8 cellular contexts compared by ENCODE assay signal in genomic region chr17:75405365-75406221, GRCh38. TPM values are rescaled to one million over a fixed set of nuclear protein-coding genes. Genes with fewer than 3 reads are reported as not detected.
DNase-seq lines count a peak whose midpoint lies in the region; ATAC-seq and TF ChIP-seq lines count a peak whose summit lies in the region.

GRB2 (minus strand) TSS chr17:75405678; CDS start chr17:75393628, 12,050 bp downstream.

- DNase-seq in AG10803 (ENCODE audit: low read depth) (peak; percentile 94), GM19238 (ENCODE audit: insufficient read length, low spot score) (peak; percentile 97), NCI-H524 (lab: John Stamatoyannopoulos, UW) (peak; percentile 99 to 100), chondrocyte (ENCODE audit: low spot score) (peak; percentile 99), kidney epithelial cell (ENCODE audit: low read depth) (peak; percentile 77)
- DNase-seq in activated CD4-positive, alpha-beta T cell treated with anti-CD3 and anti-CD28 coated beads for 36 hours = peak; percentile 100
- peak; percentile 100 for DNase-seq in stimulated activated CD4-positive, alpha-beta T cell treated with anti-CD3 and anti-CD28 coated beads, Interleukin-15, amount 100 ng/mL, for 24 hours

- no peaks in the 10 kb centered on the region for H3K27me3 Mint-ChIP-seq in activated CD4-positive, alpha-beta T cell treated with anti-CD3 and anti-CD28 coated beads for 36 hours
- peaks cover 7% of the 10 kb centered on the region for H3K27me3 Mint-ChIP-seq in chondrocyte (ENCODE audit: low read depth)

- H3K27ac Mint-ChIP-seq in activated CD4-positive, alpha-beta T cell treated with anti-CD3 and anti-CD28 coated beads for 36 hours = peak within 1 kb of the TSS; percentile 96
- peak within 1 kb of the TSS; percentile 98 for H3K27ac Mint-ChIP-seq in chondrocyte (ENCODE audit: unreplicated experiment)

- peak; percentile 68 for ATAC-seq in HG03439 (IDR thresholded peaks at IDR 0.05; ENCODE audit: unreplicated experiment)
- peak; percentile 81 for ATAC-seq in activated CD4-positive, alpha-beta T cell treated with anti-CD3 and anti-CD28 coated beads for 36 hours

- no peaks in the 10 kb centered on the region for H3K9me3 Mint-ChIP-seq in activated CD4-positive, alpha-beta T cell treated with anti-CD3 and anti-CD28 coated beads for 36 hours (ENCODE audit: low read depth)
- no peaks in the 10 kb centered on the region for H3K9me3 Mint-ChIP-seq in chondrocyte (ENCODE audit: low read depth)

- H3K4me3 ChIP-seq in AG10803 (ENCODE audit: low read length) (peak within 1 kb of the TSS; percentile 90), kidney epithelial cell (ENCODE audit: low read depth, low read length) (peak within 1 kb of the TSS; percentile 97)

- H3K27me3 ChIP-seq in kidney epithelial cell (ENCODE audit: control insufficient read depth, insufficient read depth, low read length) = peaks cover 2% of the 10 kb centered on the region

- peaks cover 13% of the 10 kb centered on the region for H3K36me3 Mint-ChIP-seq in activated CD4-positive, alpha-beta T cell treated with anti-CD3 and anti-CD28 coated beads for 36 hours (ENCODE audit: low read depth)
- H3K36me3 Mint-ChIP-seq in chondrocyte (ENCODE audit: low read depth) = no peaks in the 10 kb centered on the region

- POLR2A ChIA-PET in activated CD4-positive, alpha-beta T cell treated with anti-CD3 and anti-CD28 coated beads for 36 hours (lab: Charles Lee) = interaction anchor here (0.7 to 1.8 kb wide), 8 partner anchors 9 to 296 kb away, joined by 3 to 11 read pairs (median 4); partner anchors contain the start of genes ARMC7, GGA3, MIF4GD and SLC25A19

- peak within 1 kb of the TSS; percentile 90 for H3K4me3 Mint-ChIP-seq in activated CD4-positive, alpha-beta T cell treated with anti-CD3 and anti-CD28 coated beads for 36 hours
- peak within 1 kb of the TSS; percentile 91 for H3K4me3 Mint-ChIP-seq in chondrocyte (ENCODE audit: unreplicated experiment)

- CTCF ChIA-PET in activated CD4-positive, alpha-beta T cell treated with anti-CD3 and anti-CD28 coated beads for 36 hours (lab: Charles Lee) = interaction anchor here (0.6 to 3.5 kb wide), 18 partner anchors 11 to 534 kb away, joined by 3 to 16 read pairs (median 4); partner anchors contain the start of gene SLC25A19

- no peaks in the 10 kb centered on the region for H3K36me3 ChIP-seq in kidney epithelial cell (ENCODE audit: control insufficient read depth, insufficient read depth, low read length)

- TF ChIP-seq CTCF in AG10803 (conservative IDR thresholded peaks at IDR 0.05; ENCODE audit: low read length) (no peak), chondrocyte (IDR thresholded peaks at IDR 0.05) (no peak), kidney epithelial cell (IDR thresholded peaks at IDR 0.05; ENCODE audit: insufficient read depth, low read length, poor library complexity, severe bottlenecking) (no peak)

- intact Hi-C loops in activated CD4-positive, alpha-beta T cell treated with anti-CD3 and anti-CD28 coated beads for 36 hours (cut with DNase I, micrococcal nuclease) = loop anchor here (1.0 to 2.0 kb wide), 21 partner anchors 12 to 532 kb away; partner anchors contain the start of genes MIF4GD (in 2 of the 2), GGA3 (in 1 of the 2), LLGL2 (in 1 of the 2) and MRPS7 (in 1 of the 2)

- peaks cover 35% of the 10 kb centered on the region for H3K4me1 Mint-ChIP-seq in activated CD4-positive, alpha-beta T cell treated with anti-CD3 and anti-CD28 coated beads for 36 hours
- H3K4me1 Mint-ChIP-seq in chondrocyte (ENCODE audit: low read depth) = peaks cover 20% of the 10 kb centered on the region

RNA-seq across cellular contexts. Expression of gene GRB2, which starts in this region (rescaled TPM):
- 100 to 1,000 TPM; 157 to 168 TPM for total RNA-seq in activated CD4-positive, alpha-beta T cell treated with anti-CD3 and anti-CD28 coated beads for 36 hours
- total RNA-seq in chondrocyte = 73.9 to 83.7 TPM (median 79.4 TPM) in 3 replicates
- 71.9 and 121 TPM in 2 replicates for total RNA-seq in kidney epithelial cell

Comparison
In these comparisons a context has a peak if more than half of its experiments do, and no peak if none do; other contexts are left out.
1. Peak in every context shown above with its lines: DNase-seq, ATAC-seq and H3K4me3 ChIP-seq.